Comparison of ENCODE assay signal across 13 cellular contexts in the genomic region with DNA sequence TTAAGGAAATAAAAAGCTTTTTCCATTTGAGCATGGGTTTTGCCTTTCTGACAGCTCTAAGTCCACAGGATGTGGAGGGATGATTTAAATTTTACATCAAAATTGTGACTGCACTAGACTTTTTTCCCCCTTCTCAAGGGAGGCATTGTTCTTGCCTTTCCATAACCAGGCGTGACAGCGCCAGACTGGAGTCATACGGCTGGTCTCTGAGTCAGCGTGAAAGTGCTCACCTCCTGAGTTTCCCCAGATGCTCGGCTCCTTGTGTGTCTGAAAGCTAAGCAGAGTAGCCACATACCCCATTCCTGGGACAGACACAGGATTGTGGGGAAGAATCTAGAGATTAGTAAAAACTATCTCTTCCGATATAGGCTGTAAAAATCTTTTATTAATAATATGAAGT. TPM values are rescaled to one million over a fixed set of nuclear protein-coding genes. Genes with fewer than 3 reads are reported as not detected.
DNase-seq lines count a peak whose midpoint lies in the region; ATAC-seq and TF ChIP-seq lines count a peak whose summit lies in the region.
"Had no signal": no experiment of that assay in that cellular context is flagged by ENCODE, and none has a peak within 500 bp of the region (broad histone marks: within the 10 kb centered on the region; RNA-seq: fewer than 3 reads in every experiment).

No MANE protein-coding gene starts in this region.

- DNase-seq in NCI-H2227 (lab: John Stamatoyannopoulos, UW; ENCODE audit: unreplicated experiment), result peak; percentile 5
- no peak for DNase-seq in NCI-H2227 treated with DMSO at 0.1 percent for 48 hours (lab: John Stamatoyannopoulos, UW)
- DNase-seq in SJCRH30, result peak; percentile 94 to 97
- peak; percentile 22 for DNase-seq in fibroblast of the aortic adventitia (ENCODE audit: low read depth)
- DNase-seq in pons (ENCODE audit: low spot score), result peak; percentile 37
- no peak for DNase-seq in GM13976 (ENCODE audit: low spot score)
- DNase-seq: DMS79 treated with DMSO at 0.1 percent for 48 hours; effector CD4-positive, alpha-beta T cell; NCI-H1436 treated with DMSO at 0.1 percent for 48 hours; trophoblast cell had no signal

- TF ChIP-seq CTCF in fibroblast of the aortic adventitia (IDR thresholded peaks at IDR 0.05; ENCODE audit: insufficient read depth, low read length), result no peak
- TF ChIP-seq CTCF in GM13976 (IDR thresholded peaks at IDR 0.05; ENCODE audit: borderline replicate concordance, control extremely low read depth, extremely low read depth, insufficient read depth, missing control alignments), result no peak

- in situ Hi-C loops in GM13976 (cut with MboI; ENCODE audit: low sequenced_read_pairs, unreplicated experiment), result no loop called here

- H3K27me3 ChIP-seq in SJCRH30, result no peaks in the 10 kb centered on the region

- H3K4me1 ChIP-seq in SJCRH30, result peaks cover 32% of the 10 kb centered on the region

- no peaks in the 10 kb centered on the region for H3K36me3 ChIP-seq in SJCRH30

- 0 out of 2 replicates have a peak, but pooled peaks cover 3% of the 10 kb centered on the region for H3K9me3 ChIP-seq in SJCRH30 (replicated peaks)

- ATAC-seq in GM21576 (IDR thresholded peaks at IDR 0.05; ENCODE audit: unreplicated experiment) (no peak), GM21529 (IDR thresholded peaks at IDR 0.05; ENCODE audit: unreplicated experiment) (no peak)

- H3K4me3 ChIP-seq in SJCRH30 (no peak overlapping the region), fibroblast of the aortic adventitia (ENCODE audit: low read depth, low read length) (no peak overlapping the region)
- H3K4me3 ChIP-seq: skin epidermis had no signal

- peak overlapping the region; percentile 90 for H3K27ac ChIP-seq in SJCRH30
- H3K27ac ChIP-seq: skin epidermis had no signal

RNA-seq across cellular contexts. Expression of gene SOX5, which starts 43.1 kb away (rescaled TPM):
- total RNA-seq in SJCRH30 (2014; rRNA removed; shearing (Covaris generic)), result 11.0 and 13.7 TPM in 2 replicates
- 5.4 and 12.8 TPM in 2 replicates for total RNA-seq in fibroblast of the aortic adventitia (ENCODE audit: low replicate concordance)

Comparison
In these comparisons a context has a peak if more than half of its experiments do, and no peak if none do; other contexts are left out.
1. DNase-seq: peak in NCI-H2227 (single experiment), SJCRH30 (2 of 2), fibroblast of the aortic adventitia (single experiment) and pons (single experiment); none in NCI-H2227 treated with DMSO at 0.1 percent for 48 hours (single experiment) and GM13976 (single experiment).